ENCODE assay signal across 27 cellular contexts in the genomic region with DNA sequence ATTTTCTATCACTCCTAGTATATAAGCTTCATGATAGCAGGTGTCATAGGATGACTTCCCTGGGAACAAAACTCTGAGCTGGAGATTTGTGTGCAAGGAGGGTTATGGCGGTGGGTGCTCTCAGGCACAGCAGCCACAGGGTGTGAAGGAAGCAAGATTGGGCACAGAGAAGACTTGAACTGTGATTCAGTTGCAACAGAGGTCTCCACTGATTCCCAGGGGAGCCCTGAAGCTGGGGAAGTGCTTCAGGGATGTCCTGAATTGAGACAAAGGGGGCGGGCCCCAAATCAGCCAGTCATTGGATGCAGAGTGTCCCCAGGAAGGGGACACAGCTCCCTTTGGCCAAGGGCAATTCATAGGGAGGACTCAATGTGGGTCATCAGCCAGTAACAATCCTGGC. TPM values are rescaled to one million over a fixed set of nuclear protein-coding genes. Genes with fewer than 3 reads are reported as not detected.
"Had no signal": no experiment of that assay in that cellular context is flagged by ENCODE, and none has a peak within 500 bp of the region (broad histone marks: within the 10 kb centered on the region; RNA-seq: fewer than 3 reads in every experiment).

No MANE protein-coding gene starts in this region.

- H3K9me3 ChIP-seq: left lung had no signal

- H3K27ac ChIP-seq: left lung had no signal

- H3K4me1 Mint-ChIP-seq: activated CD4-positive, alpha-beta T cell treated with anti-CD3 and anti-CD28 coated beads, Interleukin-2, amount 10 ng/mL, durations not matched to agents 7 days and 5 days; activated CD8-positive, alpha-beta memory T cell treated with anti-CD3 and anti-CD28 coated beads, Interleukin-2, amount 10 ng/mL, durations not matched to agents 7 days and 5 days had no signal

- H3K36me3 ChIP-seq: left lung had no signal

- H3K27me3 ChIP-seq: left lung had no signal

- H3K9me3 Mint-ChIP-seq: activated CD8-positive, alpha-beta T cell treated with anti-CD3 and anti-CD28 coated beads for 36 hours; activated naive CD4-positive, alpha-beta T cell treated with anti-CD3 and anti-CD28 coated beads, Interleukin-2, amount 10 ng/mL, durations not matched to agents 7 days and 5 days; brain; natural killer cell treated with Interleukin-12 subunit alpha and Interleukin-12 subunit beta and Interleukin-15 and Interleukin-18, amount 100 ng/mL, for 72 hours had no signal

- H3K4me3 ChIP-seq: left lung, lung had no signal

- H3K27ac Mint-ChIP-seq: activated CD4-positive, alpha-beta T cell treated with anti-CD3 and anti-CD28 coated beads, Interleukin-2, amount 10 ng/mL, durations not matched to agents 7 days and 5 days; activated CD8-positive, alpha-beta memory T cell treated with anti-CD3 and anti-CD28 coated beads, Interleukin-2, amount 10 ng/mL, durations not matched to agents 7 days and 5 days; activated CD8-positive, alpha-beta T cell treated with anti-CD3 and anti-CD28 coated beads for 36 hours; activated naive CD4-positive, alpha-beta T cell treated with anti-CD3 and anti-CD28 coated beads, Interleukin-2, amount 10 ng/mL, durations not matched to agents 7 days and 5 days; natural killer cell treated with Interleukin-12 subunit alpha and Interleukin-12 subunit beta and Interleukin-15 and Interleukin-18, amount 100 ng/mL, for 72 hours; T-helper 17 cell had no signal

- H3K4me3 Mint-ChIP-seq: activated CD4-positive, alpha-beta T cell treated with anti-CD3 and anti-CD28 coated beads, Interleukin-2, amount 10 ng/mL, durations not matched to agents 7 days and 5 days; activated CD8-positive, alpha-beta memory T cell treated with anti-CD3 and anti-CD28 coated beads, Interleukin-2, amount 10 ng/mL, durations not matched to agents 7 days and 5 days; activated CD8-positive, alpha-beta T cell treated with anti-CD3 and anti-CD28 coated beads for 36 hours; activated naive CD4-positive, alpha-beta T cell treated with anti-CD3 and anti-CD28 coated beads, Interleukin-2, amount 10 ng/mL, durations not matched to agents 7 days and 5 days; brain; natural killer cell treated with Interleukin-12 subunit alpha and Interleukin-12 subunit beta and Interleukin-15 and Interleukin-18, amount 100 ng/mL, for 72 hours; T-helper 17 cell had no signal

- H3K27me3 Mint-ChIP-seq: activated CD4-positive, alpha-beta T cell treated with anti-CD3 and anti-CD28 coated beads, Interleukin-2, amount 10 ng/mL, durations not matched to agents 7 days and 5 days; activated CD8-positive, alpha-beta memory T cell treated with anti-CD3 and anti-CD28 coated beads, Interleukin-2, amount 10 ng/mL, durations not matched to agents 7 days and 5 days; activated CD8-positive, alpha-beta T cell treated with anti-CD3 and anti-CD28 coated beads for 36 hours; activated naive CD4-positive, alpha-beta T cell treated with anti-CD3 and anti-CD28 coated beads, Interleukin-2, amount 10 ng/mL, durations not matched to agents 7 days and 5 days; natural killer cell treated with Interleukin-12 subunit alpha and Interleukin-12 subunit beta and Interleukin-15 and Interleukin-18, amount 100 ng/mL, for 72 hours; T-helper 17 cell had no signal

- DNase-seq: activated CD4-positive, alpha-beta T cell treated with anti-CD3 and anti-CD28 coated beads, Interleukin-2, amount 10 ng/mL, durations not matched to agents 7 days and 5 days; activated CD4-positive, CD25-positive, alpha-beta regulatory T cell; activated CD8-positive, alpha-beta memory T cell treated with anti-CD3 and anti-CD28 coated beads, Interleukin-2, amount 10 ng/mL, durations not matched to agents 7 days and 5 days; activated CD8-positive, alpha-beta T cell treated with anti-CD3 and anti-CD28 coated beads for 36 hours; activated effector memory CD4-positive, alpha-beta T cell treated with anti-CD3 and anti-CD28 coated beads, Interleukin-2, amount 50 U/mL, for 16 hours; activated naive CD4-positive, alpha-beta T cell treated with anti-CD3 and anti-CD28 coated beads, Interleukin-2, amount 10 ng/mL, durations not matched to agents 7 days and 5 days; activated T-cell treated with anti-CD3 and anti-CD28 coated beads for 4 hours; amygdala; effector CD8-positive, alpha-beta T cell; erythroblast; foreskin fibroblast; left lung; midbrain; nucleus accumbens; retina; stimulated activated CD4-positive, alpha-beta T cell treated with anti-CD3 and anti-CD28 coated beads, Interleukin-12 subunit alpha, Interleukin-12 subunit beta, amount 100 ng/mL, for 4 hours; stimulated activated CD4-positive, alpha-beta T cell treated with anti-CD3 and anti-CD28 coated beads, Interleukin-4, amount 100 ng/mL, for 4 hours; stimulated activated naive CD8-positive, alpha-beta T cell treated with anti-CD3 and anti-CD28 coated beads, Interleukin-15, Interleukin-2, amounts not matched to agents 100 U/mL and 50 U/mL, for 24 hours; SW 1271; T-helper 17 cell had no signal

- H3K36me3 Mint-ChIP-seq: activated CD8-positive, alpha-beta memory T cell treated with anti-CD3 and anti-CD28 coated beads, Interleukin-2, amount 10 ng/mL, durations not matched to agents 7 days and 5 days; activated naive CD4-positive, alpha-beta T cell treated with anti-CD3 and anti-CD28 coated beads, Interleukin-2, amount 10 ng/mL, durations not matched to agents 7 days and 5 days; brain; natural killer cell treated with Interleukin-12 subunit alpha and Interleukin-12 subunit beta and Interleukin-15 and Interleukin-18, amount 100 ng/mL, for 72 hours had no signal

- ATAC-seq: activated CD8-positive, alpha-beta memory T cell treated with anti-CD3 and anti-CD28 coated beads, Interleukin-2, amount 10 ng/mL, durations not matched to agents 7 days and 5 days; activated CD8-positive, alpha-beta T cell treated with anti-CD3 and anti-CD28 coated beads for 36 hours; left lung; natural killer cell treated with Interleukin-12 subunit alpha and Interleukin-12 subunit beta and Interleukin-15 and Interleukin-18, amount 100 ng/mL, for 72 hours; stimulated activated naive CD8-positive, alpha-beta T cell treated with anti-CD3 and anti-CD28 coated beads, Interleukin-15, Interleukin-2, amounts not matched to agents 100 U/mL and 50 U/mL, for 24 hours; T-helper 17 cell had no signal

RNA-seq across cellular contexts. Expression of a gene that starts 44.4 kb away (rescaled TPM):
- total RNA-seq: activated CD8-positive, alpha-beta T cell treated with anti-CD3 and anti-CD28 coated beads for 36 hours; cardiac septum; fibroblast of lung; kidney epithelial cell; subcutaneous adipose tissue had no signal
- polyA plus RNA-seq: fibroblast of lung had no signal
